Comparison of ENCODE assay signal across 9 cellular contexts in genomic region chr7:4650471-4651047, GRCh38. TPM values are rescaled to one million over a fixed set of nuclear protein-coding genes. Genes with fewer than 3 reads are reported as not detected.
DNase-seq lines count a peak whose midpoint lies in the region; ATAC-seq and TF ChIP-seq lines count a peak whose summit lies in the region.
"Had no signal": no experiment of that assay in that cellular context is flagged by ENCODE, and none has a peak within 500 bp of the region (broad histone marks: within the 10 kb centered on the region; RNA-seq: fewer than 3 reads in every experiment).

No MANE protein-coding gene starts in this region.

- POLR2A ChIA-PET in AG04450 (lab: Yijun Ruan, JAX) = interaction anchor here (0.5 to 0.8 kb wide), 2 partner anchors 9 to 70 kb away, joined by 3 to 6 read pairs; no protein-coding TSS in a partner anchor

- H3K4me3 ChIP-seq in AG04450 (ENCODE audit: low read depth, low read length) (no peak overlapping the region), adipocyte (ENCODE audit: low read length) (no peak overlapping the region)

- TF ChIP-seq CTCF in AG04450 (IDR thresholded peaks at IDR 0.05; ENCODE audit: low read depth, low read length) = no peak
- TF ChIP-seq CTCF in glutamatergic neuron (IDR thresholded peaks at IDR 0.05; ENCODE audit: partially characterized antibody, unreplicated experiment) = no peak
- no peak for TF ChIP-seq CTCF in neural crest cell (conservative IDR thresholded peaks at IDR 0.05)

- DNase-seq in AG04450 (ENCODE audit: low read depth, low spot score) (no peak), adipocyte (ENCODE audit: low read depth) (no peak), glutamatergic neuron (peak; percentile 55), neural crest cell (ENCODE audit: low read depth, low spot score) (peak; percentile 71), RKO (ENCODE audit: low spot score) (no peak)
- DNase-seq in activated CD4-positive, alpha-beta T cell treated with anti-CD3 and anti-CD28 coated beads, Interleukin-2, amount 50 U/mL, for 48 hours = no peak
- no peak for DNase-seq in activated naive CD4-positive, alpha-beta T cell treated with anti-CD3 and anti-CD28 coated beads for 36 hours

- peaks cover 11% of the 10 kb centered on the region for H3K4me1 ChIP-seq in adipocyte (ENCODE audit: control insufficient read depth, insufficient read depth, low read length)

- H3K27me3 ChIP-seq in AG04450 (ENCODE audit: control insufficient read depth, insufficient read depth, low read length) (no peaks in the 10 kb centered on the region), adipocyte (replicated peaks; ENCODE audit: control insufficient read depth, insufficient read depth, low read length) (no peaks in the 10 kb centered on the region)

- intact Hi-C loops in activated naive CD4-positive, alpha-beta T cell treated with anti-CD3 and anti-CD28 coated beads for 36 hours (cut with micrococcal nuclease) = no loop called here

- peaks cover 4% of the 10 kb centered on the region; the same call in 1 of the 2 replicates for H3K9me3 ChIP-seq in AG04450 (ENCODE audit: control insufficient read depth, insufficient read depth, low read length)
- H3K9me3 ChIP-seq in adipocyte (ENCODE audit: control insufficient read depth, low read length) = no peaks in the 10 kb centered on the region

- H3K4me1 Mint-ChIP-seq in glutamatergic neuron (ENCODE audit: low read depth, unreplicated experiment) (peaks cover 15% of the 10 kb centered on the region), neural crest cell (peaks cover 35% of the 10 kb centered on the region)
- H3K4me1 Mint-ChIP-seq in activated naive CD4-positive, alpha-beta T cell treated with anti-CD3 and anti-CD28 coated beads for 36 hours (ENCODE audit: low read depth) = no peaks in the 10 kb centered on the region

- peaks cover 5% of the 10 kb centered on the region for H3K36me3 Mint-ChIP-seq in glutamatergic neuron (ENCODE audit: unreplicated experiment)
- peaks cover 4% of the 10 kb centered on the region for H3K36me3 Mint-ChIP-seq in neural crest cell (ENCODE audit: low read depth)
- no peaks in the 10 kb centered on the region for H3K36me3 Mint-ChIP-seq in activated naive CD4-positive, alpha-beta T cell treated with anti-CD3 and anti-CD28 coated beads for 36 hours (ENCODE audit: low read depth)

- CTCF ChIA-PET in AG04450 (lab: Charles Lee) = no interaction called here
- CTCF ChIA-PET in activated naive CD4-positive, alpha-beta T cell treated with anti-CD3 and anti-CD28 coated beads for 36 hours (lab: Charles Lee) = no interaction called here

- H3K4me3 Mint-ChIP-seq in glutamatergic neuron (ENCODE audit: unreplicated experiment) (peak overlapping the region; percentile 25), neural crest cell (peak overlapping the region; percentile 85)
- H3K4me3 Mint-ChIP-seq in activated naive CD4-positive, alpha-beta T cell treated with anti-CD3 and anti-CD28 coated beads for 36 hours = no peak overlapping the region

- H3K27ac Mint-ChIP-seq in glutamatergic neuron (ENCODE audit: unreplicated experiment) (peak overlapping the region; percentile 89), neural crest cell (ENCODE audit: unreplicated experiment) (peak overlapping the region; percentile 99)
- no peak overlapping the region for H3K27ac Mint-ChIP-seq in activated naive CD4-positive, alpha-beta T cell treated with anti-CD3 and anti-CD28 coated beads for 36 hours

- peak overlapping the region; percentile 84 for H3K9ac ChIP-seq in adipocyte (ENCODE audit: low read length)

- no peak for ATAC-seq in HG03097 (IDR thresholded peaks at IDR 0.05; ENCODE audit: low FRiP score, unreplicated experiment)

- H3K27me3 Mint-ChIP-seq in glutamatergic neuron (ENCODE audit: unreplicated experiment) (peaks cover 11% of the 10 kb centered on the region), neural crest cell (ENCODE audit: low read depth) (no peaks in the 10 kb centered on the region)
- H3K27me3 Mint-ChIP-seq in activated naive CD4-positive, alpha-beta T cell treated with anti-CD3 and anti-CD28 coated beads for 36 hours (ENCODE audit: low read depth) = no peaks in the 10 kb centered on the region

- H3K27ac ChIP-seq in AG04450 (ENCODE audit: low read depth, low read length) = peak overlapping the region; percentile 39
- H3K27ac ChIP-seq: epithelial cell of prostate had no signal

- H3K36me3 ChIP-seq in adipocyte (ENCODE audit: control insufficient read depth, insufficient read depth, low read length, severe bottlenecking) = no peaks in the 10 kb centered on the region

- peaks cover 6% of the 10 kb centered on the region for H3K9me3 Mint-ChIP-seq in glutamatergic neuron (ENCODE audit: unreplicated experiment)
- peaks cover 5% of the 10 kb centered on the region for H3K9me3 Mint-ChIP-seq in neural crest cell
- no peaks in the 10 kb centered on the region for H3K9me3 Mint-ChIP-seq in activated naive CD4-positive, alpha-beta T cell treated with anti-CD3 and anti-CD28 coated beads for 36 hours

RNA-seq across cellular contexts. Expression of gene FOXK1, which starts 31.5 kb away (rescaled TPM):
- 3.4 and 4.7 TPM in 2 replicates for polyA plus RNA-seq in AG04450 (2011; rRNA removed)
- 13.2 and 14.5 TPM in 2 replicates for polyA minus RNA-seq in AG04450 (2011; rRNA and poly(A)+ RNA removed)
- total RNA-seq in glutamatergic neuron (ENCODE audit: unreplicated experiment) (41.7 TPM), neural crest cell (28.1 and 29.1 TPM in 2 replicates)
- total RNA-seq in activated naive CD4-positive, alpha-beta T cell treated with anti-CD3 and anti-CD28 coated beads for 36 hours = 10 to 100 TPM; 35.0 to 35.4 TPM

Comparison
In these comparisons a context has a peak if more than half of its experiments do, and no peak if none do; other contexts are left out.
1. DNase-seq: peak in glutamatergic neuron (single experiment) and neural crest cell (single experiment); none in AG04450 (single experiment), adipocyte (single experiment), RKO (single experiment), activated CD4-positive, alpha-beta T cell treated with anti-CD3 and anti-CD28 coated beads, Interleukin-2, amount 50 U/mL, for 48 hours (0 of 2) and activated naive CD4-positive, alpha-beta T cell treated with anti-CD3 and anti-CD28 coated beads for 36 hours (single experiment).